Comparison of ENCODE assay signal across 1 cellular context in genomic region chr19:498977-499623, GRCh38.
TF ChIP-seq lines count a peak whose summit lies in the region.

No MANE protein-coding gene starts in this region.

TF ChIP-seq in HepG2, 621 proteins besides CTCF, POLR2A, EP300 and RAD21 (continued from another document):
- TF ChIP-seq GZF1 (CRISPR knock-in tag; IDR thresholded peaks at IDR 0.05) (no peak), ZKSCAN8 (CRISPR knock-in tag; IDR thresholded peaks at IDR 0.05; ENCODE audit: borderline replicate concordance) (no peak), MNT (IDR thresholded peaks at IDR 0.05) (no peak), ZNF337 (CRISPR knock-in tag; IDR thresholded peaks at IDR 0.05; ENCODE audit: borderline replicate concordance, low read depth) (no peak), KDM5B (CRISPR knock-in tag; IDR thresholded peaks at IDR 0.05; ENCODE audit: borderline replicate concordance) (peak; percentile 29; the same call in 1 of the 2 replicates), ZNF550 (CRISPR knock-in tag; IDR thresholded peaks at IDR 0.05; ENCODE audit: borderline replicate concordance) (no peak), ZNF460 (CRISPR knock-in tag; IDR thresholded peaks at IDR 0.05; ENCODE audit: borderline replicate concordance) (peak; percentile 65), ZNF263 (CRISPR knock-in tag; IDR thresholded peaks at IDR 0.05) (peak; percentile 69; the same call in 1 of the 2 replicates), SETDB1 (CRISPR knock-in tag; IDR thresholded peaks at IDR 0.05; ENCODE audit: borderline replicate concordance) (no peak), ZFAT (CRISPR knock-in tag; conservative IDR thresholded peaks at IDR 0.05) (no peak), TFDP2 (CRISPR knock-in tag; IDR thresholded peaks at IDR 0.05) (no peak), SP1 (IDR thresholded peaks at IDR 0.05) (no peak), SP1 (CRISPR knock-in tag; IDR thresholded peaks at IDR 0.05) (no peak), ETS1 (CRISPR knock-in tag; IDR thresholded peaks at IDR 0.05) (no peak)
